ENCODE assay signal across 18 cellular contexts in genomic region chr7:152505606-152506005, GRCh38.
DNase-seq lines count a peak whose midpoint lies in the region; ATAC-seq, FAIRE-seq and TF ChIP-seq lines count a peak whose summit lies in the region.
"Had no signal": no experiment of that assay in that cellular context is flagged by ENCODE, and none has a peak within 500 bp of the region (broad histone marks: within the 10 kb centered on the region; RNA-seq: fewer than 3 reads in every experiment).

No MANE protein-coding gene starts in this region.

- H3K9me2 ChIP-seq in PC-3 (replicated peaks; ENCODE audit: low read length), result no peaks in the 10 kb centered on the region

- no peaks in the 10 kb centered on the region for H3K79me2 ChIP-seq in PC-3 (ENCODE audit: low read length)

- TF ChIP-seq CTCF in bronchial epithelial cell (IDR thresholded peaks at IDR 0.05; ENCODE audit: insufficient read depth, low read length, severe bottlenecking) (no peak), type B pancreatic cell (conservative IDR thresholded peaks at IDR 0.05) (no peak), PC-3 (conservative IDR thresholded peaks at IDR 0.05; ENCODE audit: low read depth, low read length) (no peak)

- H3K4me2 ChIP-seq in PC-3 (ENCODE audit: low read length), result no peak overlapping the region
- H3K4me2 ChIP-seq: GM23338 had no signal

- H2AFZ ChIP-seq in PC-3 (ENCODE audit: low read length), result no peak overlapping the region

- no peaks in the 10 kb centered on the region for H3F3A ChIP-seq in PC-3 (ENCODE audit: low read length, unreplicated experiment)

- BruUV-seq in PC-3 (replicated peaks; lab: Mats Ljungman, UMichigan), result no TSS peak

- H3K4me3 ChIP-seq in bronchial epithelial cell (ENCODE audit: low read depth, low read length), result no peak overlapping the region
- H3K4me3 ChIP-seq in PC-3 (ENCODE audit: low read length), result no peak overlapping the region
- H3K4me3 ChIP-seq: GM12878, GM23338 had no signal

- intact Hi-C loops in PC-3 (cut with micrococcal nuclease), result no loop called here
- intact Hi-C loops in activated CD4-positive, alpha-beta T cell treated with anti-CD3 and anti-CD28 coated beads, Interleukin-2, amount 10 ng/mL, durations not matched to agents 24 days and 14 days (cut with micrococcal nuclease), result no loop called here

- H3K36me3 ChIP-seq in bronchial epithelial cell (ENCODE audit: control insufficient read depth, insufficient read depth, low read length) (no peaks in the 10 kb centered on the region), PC-3 (ENCODE audit: low read depth, low read length) (no peaks in the 10 kb centered on the region)

- no peaks in the 10 kb centered on the region for H3K9me3 Mint-ChIP-seq in type B pancreatic cell
- H3K9me3 Mint-ChIP-seq in activated CD4-positive, alpha-beta T cell treated with anti-CD3 and anti-CD28 coated beads, Interleukin-2, amount 10 ng/mL, durations not matched to agents 24 days and 14 days, result no peaks in the 10 kb centered on the region
- H3K9me3 Mint-ChIP-seq: CD4-positive, CD25-positive, alpha-beta regulatory T cell; CD8-positive, alpha-beta T cell; GM23338; H9 had no signal

- FAIRE-seq in bronchial epithelial cell (lab: Jason Lieb, UNC), result peak; percentile 23
- FAIRE-seq: GM12878 had no signal

- CTCF ChIA-PET in PC-3 (lab: Charles Lee), result no interaction called here

- ATAC-seq in T-helper 17 cell (no peak), left lobe of liver (peak; percentile 76), PC-3 (no peak), HG03571 (IDR thresholded peaks at IDR 0.05; ENCODE audit: unreplicated experiment) (no peak)
- ATAC-seq: CD8-positive, alpha-beta T cell; GM12878; GM23338; HCT116 had no signal

- no peak overlapping the region for H3K4me3 Mint-ChIP-seq in T-helper 17 cell
- no peak overlapping the region for H3K4me3 Mint-ChIP-seq in type B pancreatic cell
- H3K4me3 Mint-ChIP-seq in activated CD4-positive, alpha-beta T cell treated with anti-CD3 and anti-CD28 coated beads, Interleukin-2, amount 10 ng/mL, durations not matched to agents 24 days and 14 days, result no peak overlapping the region
- H3K4me3 Mint-ChIP-seq: CD4-positive, CD25-positive, alpha-beta regulatory T cell; CD8-positive, alpha-beta T cell; GM23338; H9 had no signal

- H3K27me3 ChIP-seq in bronchial epithelial cell (ENCODE audit: control insufficient read depth, insufficient read depth, low read length) (no peaks in the 10 kb centered on the region), PC-3 (ENCODE audit: low read length) (no peaks in the 10 kb centered on the region)

- no peaks in the 10 kb centered on the region for H3K36me3 Mint-ChIP-seq in T-helper 17 cell (ENCODE audit: low read depth)
- no peaks in the 10 kb centered on the region for H3K36me3 Mint-ChIP-seq in type B pancreatic cell
- H3K36me3 Mint-ChIP-seq in activated CD4-positive, alpha-beta T cell treated with anti-CD3 and anti-CD28 coated beads, Interleukin-2, amount 10 ng/mL, durations not matched to agents 24 days and 14 days (ENCODE audit: low read depth), result no peaks in the 10 kb centered on the region
- H3K36me3 Mint-ChIP-seq: CD4-positive, CD25-positive, alpha-beta regulatory T cell; CD8-positive, alpha-beta T cell had no signal

- no peak overlapping the region for H3K9ac ChIP-seq in PC-3 (ENCODE audit: low read length)

- no peaks in the 10 kb centered on the region for H3K4me1 ChIP-seq in PC-3 (ENCODE audit: insufficient read depth, low read length)

- no peaks in the 10 kb centered on the region for H4K20me1 ChIP-seq in PC-3 (ENCODE audit: low read length)

- POLR2A ChIA-PET in PC-3 (lab: Charles Lee; ENCODE audit: unreplicated experiment), result no interaction called here

- H3K9me3 ChIP-seq in T-helper 17 cell (ENCODE audit: control insufficient read depth, low read length, poor library complexity, severe bottlenecking) (no peaks in the 10 kb centered on the region), PC-3 (ENCODE audit: low read length) (no peaks in the 10 kb centered on the region)

- H3K4me1 Mint-ChIP-seq in T-helper 17 cell (peaks cover 2% of the 10 kb centered on the region), type B pancreatic cell (ENCODE audit: unreplicated experiment) (no peaks in the 10 kb centered on the region)
- no peaks in the 10 kb centered on the region for H3K4me1 Mint-ChIP-seq in activated CD4-positive, alpha-beta T cell treated with anti-CD3 and anti-CD28 coated beads, Interleukin-2, amount 10 ng/mL, durations not matched to agents 24 days and 14 days
- H3K4me1 Mint-ChIP-seq: CD4-positive, CD25-positive, alpha-beta regulatory T cell; GM23338 had no signal

- H3K27me3 Mint-ChIP-seq in T-helper 17 cell, result peaks cover 5% of the 10 kb centered on the region
- H3K27me3 Mint-ChIP-seq in type B pancreatic cell, result no peaks in the 10 kb centered on the region
- H3K27me3 Mint-ChIP-seq in activated CD4-positive, alpha-beta T cell treated with anti-CD3 and anti-CD28 coated beads, Interleukin-2, amount 10 ng/mL, durations not matched to agents 24 days and 14 days, result no peaks in the 10 kb centered on the region

- H3K27ac ChIP-seq in PC-3 (ENCODE audit: low read length), result no peak overlapping the region

- H3K27ac Mint-ChIP-seq in T-helper 17 cell, result peak overlapping the region; percentile 32
- H3K27ac Mint-ChIP-seq in type B pancreatic cell, result peak overlapping the region; percentile 48
- no peak overlapping the region for H3K27ac Mint-ChIP-seq in activated CD4-positive, alpha-beta T cell treated with anti-CD3 and anti-CD28 coated beads, Interleukin-2, amount 10 ng/mL, durations not matched to agents 24 days and 14 days
- H3K27ac Mint-ChIP-seq: CD8-positive, alpha-beta T cell; GM23338; H9 had no signal

- DNase-seq in T-helper 17 cell (no peak), bronchial epithelial cell (ENCODE audit: low read depth) (no peak), left lobe of liver (ENCODE audit: low spot score) (peak; percentile 55), type B pancreatic cell (ENCODE audit: extremely low spot score, unreplicated experiment) (no peak), PC-3 (no peak)
- DNase-seq in activated CD4-positive, alpha-beta T cell treated with anti-CD3 and anti-CD28 coated beads, Interleukin-2, amount 10 ng/mL, durations not matched to agents 24 days and 14 days, result no peak
- DNase-seq: C1 segment of cervical spinal cord; Caco-2; CD4-positive, CD25-positive, alpha-beta regulatory T cell; CD8-positive, alpha-beta T cell; DMS153; EL; GDM1; H9 had no signal
